In genomic region chr2:235011607-235011928, GRCh38 we compare ENCODE assay signal across 1 cellular context.
TF ChIP-seq lines count a peak whose summit lies in the region.

No MANE protein-coding gene starts in this region.

TF ChIP-seq in HepG2, 621 proteins besides CTCF, POLR2A, EP300 and RAD21:
- no peak for TF ChIP-seq ZGPAT (CRISPR knock-in tag; IDR thresholded peaks at IDR 0.05)
- no peak for TF ChIP-seq IRF9 (CRISPR knock-in tag; IDR thresholded peaks at IDR 0.05; ENCODE audit: borderline replicate concordance)
- TF ChIP-seq ZNF766 (CRISPR knock-in tag; IDR thresholded peaks at IDR 0.05; ENCODE audit: borderline replicate concordance): no peak
- TF ChIP-seq FLYWCH1 (CRISPR knock-in tag; IDR thresholded peaks at IDR 0.05): no peak
- TF ChIP-seq YEATS4 (CRISPR knock-in tag; IDR thresholded peaks at IDR 0.05; ENCODE audit: borderline replicate concordance): no peak
- TF ChIP-seq RBM22 (optimal IDR thresholded peaks at IDR 0.05; ENCODE audit: low read length): peak; percentile 40
- TF ChIP-seq MLXIP (CRISPR knock-in tag; IDR thresholded peaks at IDR 0.05; ENCODE audit: borderline replicate concordance): no peak
- no peak for TF ChIP-seq ZNF510 (CRISPR knock-in tag; IDR thresholded peaks at IDR 0.05; ENCODE audit: low read depth)
- TF ChIP-seq NPAS2 (CRISPR knock-in tag; IDR thresholded peaks at IDR 0.05; ENCODE audit: borderline replicate concordance): no peak
- no peak for TF ChIP-seq GZF1 (CRISPR knock-in tag; IDR thresholded peaks at IDR 0.05)
- no peak for TF ChIP-seq GATAD1 (CRISPR knock-in tag; IDR thresholded peaks at IDR 0.05)
- 0 out of 2 replicates have a peak, but pooled peaks have one; percentile 23 for TF ChIP-seq ZBTB33 (CRISPR knock-in tag; IDR thresholded peaks at IDR 0.05)
- TF ChIP-seq ZNF75D (CRISPR knock-in tag; IDR thresholded peaks at IDR 0.05; ENCODE audit: borderline replicate concordance): no peak
- no peak for TF ChIP-seq TCF7L2 (IDR thresholded peaks at IDR 0.05; ENCODE audit: low read depth, low read length)
- no peak for TF ChIP-seq ZNF569 (CRISPR knock-in tag; IDR thresholded peaks at IDR 0.05; ENCODE audit: borderline replicate concordance)
- no peak for TF ChIP-seq SMYD3 (CRISPR knock-in tag; IDR thresholded peaks at IDR 0.05)
- no peak for TF ChIP-seq HNRNPK (IDR thresholded peaks at IDR 0.05; ENCODE audit: low read depth, low read length, poor library complexity, severe bottlenecking)
